In the genomic region with DNA sequence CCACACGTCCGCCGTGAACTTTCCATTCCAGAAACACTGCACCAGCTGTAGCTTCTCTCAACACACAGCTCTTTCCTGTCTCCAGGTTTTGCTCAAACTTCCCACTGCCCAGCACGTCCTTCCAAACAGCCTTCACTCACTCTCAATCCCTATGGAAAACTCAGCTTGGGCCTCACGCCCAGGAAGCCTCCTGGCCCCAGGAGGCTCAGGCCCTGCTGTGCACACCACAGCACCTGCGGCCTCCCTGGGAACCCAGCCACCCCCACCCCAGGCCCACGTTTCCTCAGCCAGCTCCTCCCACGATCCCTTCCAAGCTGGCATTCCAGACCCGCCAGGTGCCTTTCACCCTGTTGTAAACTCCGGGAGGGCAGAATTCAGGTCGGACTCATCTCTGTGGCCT, we compare ENCODE assay signal across 1 cellular context.
TF ChIP-seq lines count a peak whose summit lies in the region.

No MANE protein-coding gene starts in this region.

TF ChIP-seq in HEK293, 187 proteins besides CTCF, POLR2A, EP300 and RAD21 (continued from another document):
- TF ChIP-seq, protein P1, sequence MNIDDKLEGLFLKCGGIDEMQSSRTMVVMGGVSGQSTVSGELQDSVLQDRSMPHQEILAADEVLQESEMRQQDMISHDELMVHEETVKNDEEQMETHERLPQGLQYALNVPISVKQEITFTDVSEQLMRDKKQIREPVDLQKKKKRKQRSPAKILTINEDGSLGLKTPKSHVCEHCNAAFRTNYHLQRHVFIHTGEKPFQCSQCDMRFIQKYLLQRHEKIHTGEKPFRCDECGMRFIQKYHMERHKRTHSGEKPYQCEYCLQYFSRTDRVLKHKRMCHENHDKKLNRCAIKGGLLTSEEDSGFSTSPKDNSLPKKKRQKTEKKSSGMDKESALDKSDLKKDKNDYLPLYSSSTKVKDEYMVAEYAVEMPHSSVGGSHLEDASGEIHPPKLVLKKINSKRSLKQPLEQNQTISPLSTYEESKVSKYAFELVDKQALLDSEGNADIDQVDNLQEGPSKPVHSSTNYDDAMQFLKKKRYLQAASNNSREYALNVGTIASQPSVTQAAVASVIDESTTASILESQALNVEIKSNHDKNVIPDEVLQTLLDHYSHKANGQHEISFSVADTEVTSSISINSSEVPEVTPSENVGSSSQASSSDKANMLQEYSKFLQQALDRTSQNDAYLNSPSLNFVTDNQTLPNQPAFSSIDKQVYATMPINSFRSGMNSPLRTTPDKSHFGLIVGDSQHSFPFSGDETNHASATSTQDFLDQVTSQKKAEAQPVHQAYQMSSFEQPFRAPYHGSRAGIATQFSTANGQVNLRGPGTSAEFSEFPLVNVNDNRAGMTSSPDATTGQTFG (tag by site-specific recombination; IDR thresholded peaks at IDR 0.05; ENCODE audit: borderline replicate concordance), result no peak
- TF ChIP-seq REPIN1 (tag by site-specific recombination; IDR thresholded peaks at IDR 0.05; ENCODE audit: low read depth), result no peak
- no peak for TF ChIP-seq ZNF140 (tag by site-specific recombination; IDR thresholded peaks at IDR 0.05)
- TF ChIP-seq ZNF157 (tag by site-specific recombination; IDR thresholded peaks at IDR 0.05), result no peak
- TF ChIP-seq, protein P2, sequence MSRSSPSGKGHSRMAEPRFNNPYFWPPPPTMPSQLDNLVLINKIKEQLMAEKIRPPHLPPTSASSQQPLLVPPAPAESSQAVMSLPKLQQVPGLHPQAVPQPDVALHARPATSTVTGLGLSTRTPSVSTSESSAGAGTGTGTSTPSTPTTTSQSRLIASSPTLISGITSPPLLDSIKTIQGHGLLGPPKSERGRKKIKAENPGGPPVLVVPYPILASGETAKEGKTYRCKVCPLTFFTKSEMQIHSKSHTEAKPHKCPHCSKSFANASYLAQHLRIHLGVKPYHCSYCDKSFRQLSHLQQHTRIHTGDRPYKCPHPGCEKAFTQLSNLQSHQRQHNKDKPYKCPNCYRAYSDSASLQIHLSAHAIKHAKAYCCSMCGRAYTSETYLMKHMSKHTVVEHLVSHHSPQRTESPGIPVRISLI (tag by site-specific recombination; IDR thresholded peaks at IDR 0.05), result no peak
- TF ChIP-seq, protein P3, sequence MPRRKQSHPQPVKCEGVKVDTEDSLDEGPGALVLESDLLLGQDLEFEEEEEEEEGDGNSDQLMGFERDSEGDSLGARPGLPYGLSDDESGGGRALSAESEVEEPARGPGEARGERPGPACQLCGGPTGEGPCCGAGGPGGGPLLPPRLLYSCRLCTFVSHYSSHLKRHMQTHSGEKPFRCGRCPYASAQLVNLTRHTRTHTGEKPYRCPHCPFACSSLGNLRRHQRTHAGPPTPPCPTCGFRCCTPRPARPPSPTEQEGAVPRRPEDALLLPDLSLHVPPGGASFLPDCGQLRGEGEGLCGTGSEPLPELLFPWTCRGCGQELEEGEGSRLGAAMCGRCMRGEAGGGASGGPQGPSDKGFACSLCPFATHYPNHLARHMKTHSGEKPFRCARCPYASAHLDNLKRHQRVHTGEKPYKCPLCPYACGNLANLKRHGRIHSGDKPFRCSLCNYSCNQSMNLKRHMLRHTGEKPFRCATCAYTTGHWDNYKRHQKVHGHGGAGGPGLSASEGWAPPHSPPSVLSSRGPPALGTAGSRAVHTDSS (tag by site-specific recombination; IDR thresholded peaks at IDR 0.05), result no peak
- no peak for TF ChIP-seq MEIS1 (CRISPR knock-in tag; IDR thresholded peaks at IDR 0.05; ENCODE audit: borderline replicate concordance)
- TF ChIP-seq, protein P4, sequence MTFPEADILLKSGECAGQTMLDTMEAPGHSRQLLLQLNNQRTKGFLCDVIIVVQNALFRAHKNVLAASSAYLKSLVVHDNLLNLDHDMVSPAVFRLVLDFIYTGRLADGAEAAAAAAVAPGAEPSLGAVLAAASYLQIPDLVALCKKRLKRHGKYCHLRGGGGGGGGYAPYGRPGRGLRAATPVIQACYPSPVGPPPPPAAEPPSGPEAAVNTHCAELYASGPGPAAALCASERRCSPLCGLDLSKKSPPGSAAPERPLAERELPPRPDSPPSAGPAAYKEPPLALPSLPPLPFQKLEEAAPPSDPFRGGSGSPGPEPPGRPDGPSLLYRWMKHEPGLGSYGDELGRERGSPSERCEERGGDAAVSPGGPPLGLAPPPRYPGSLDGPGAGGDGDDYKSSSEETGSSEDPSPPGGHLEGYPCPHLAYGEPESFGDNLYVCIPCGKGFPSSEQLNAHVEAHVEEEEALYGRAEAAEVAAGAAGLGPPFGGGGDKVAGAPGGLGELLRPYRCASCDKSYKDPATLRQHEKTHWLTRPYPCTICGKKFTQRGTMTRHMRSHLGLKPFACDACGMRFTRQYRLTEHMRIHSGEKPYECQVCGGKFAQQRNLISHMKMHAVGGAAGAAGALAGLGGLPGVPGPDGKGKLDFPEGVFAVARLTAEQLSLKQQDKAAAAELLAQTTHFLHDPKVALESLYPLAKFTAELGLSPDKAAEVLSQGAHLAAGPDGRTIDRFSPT (tag by site-specific recombination; IDR thresholded peaks at IDR 0.05), result no peak
- TF ChIP-seq GLI4 (tag by site-specific recombination; IDR thresholded peaks at IDR 0.05), result no peak
- TF ChIP-seq ZNF677 (tag by site-specific recombination; IDR thresholded peaks at IDR 0.05), result no peak
- TF ChIP-seq GLIS1 (tag by site-specific recombination; IDR thresholded peaks at IDR 0.05), result peak; percentile 17; the same call in 1 of the 2 replicates
TF ChIP-seq in HEK293: peak in this region for 2.
